ENCODE assay signal across 7 cellular contexts in genomic region chr20:41992481-41992880, GRCh38.
"Had no signal": no experiment of that assay in that cellular context is flagged by ENCODE, and none has a peak within 500 bp of the region (broad histone marks: within the 10 kb centered on the region; RNA-seq: fewer than 3 reads in every experiment).

No MANE protein-coding gene starts in this region.

- H3K4me3 ChIP-seq: GM23248, HAP-1, K562 had no signal

- H3K4me3 Mint-ChIP-seq: HFFc6 had no signal

- H3K9me3 ChIP-seq: HAP-1 had no signal

- H3K27ac ChIP-seq: GM23248 had no signal

- DNase-seq: GM23248, GOT3, H7, HFFc6, IMR-90 had no signal

- H3K27ac Mint-ChIP-seq: HFFc6 had no signal

- H3K4me1 ChIP-seq: HAP-1 had no signal

- H3K36me3 ChIP-seq: HAP-1 had no signal
